Comparison of ENCODE assay signal across 9 cellular contexts in the genomic region with DNA sequence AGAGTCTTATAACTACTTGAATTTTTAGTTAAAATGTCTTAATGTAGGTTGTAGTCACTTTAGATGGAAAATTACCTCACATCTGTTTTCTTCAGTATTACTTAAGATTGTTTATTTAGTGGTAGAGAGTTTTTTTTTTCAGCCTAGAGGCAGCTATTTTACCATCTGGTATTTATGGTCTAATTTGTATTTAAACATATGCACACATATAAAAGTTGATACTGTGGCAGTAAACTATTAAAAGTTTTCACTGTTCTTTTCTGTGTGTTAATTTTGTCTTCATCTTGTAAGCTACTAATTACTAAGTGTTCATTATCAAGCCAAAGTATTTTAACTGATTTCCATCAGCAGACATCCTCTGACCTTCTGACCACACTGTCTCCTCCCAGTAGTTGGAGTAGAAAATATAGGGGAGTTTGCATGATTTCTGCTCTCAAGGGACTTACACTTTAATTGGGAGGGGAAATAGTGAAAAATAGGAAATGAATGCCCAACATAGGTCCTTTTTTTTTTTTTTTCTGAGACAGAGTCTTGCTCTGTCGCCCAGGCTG. TPM values are rescaled to one million over a fixed set of nuclear protein-coding genes. Genes with fewer than 3 reads are reported as not detected.
A peak's percentile ranks its signal among the peaks of the same experiment; 100 is the strongest.
DNase-seq lines count a peak whose midpoint lies in the region; ATAC-seq and TF ChIP-seq lines count a peak whose summit lies in the region.
"Had no signal": no experiment of that assay in that cellular context is flagged by ENCODE, and none has a peak within 500 bp of the region (broad histone marks: within the 10 kb centered on the region; RNA-seq: fewer than 3 reads in every experiment).

No MANE protein-coding gene starts in this region.

- no peaks in the 10 kb centered on the region for H3K9me3 Mint-ChIP-seq in T-helper 2 cell treated with Interferon-gamma antibody and Interleukin-4, amounts not matched to agents 5 μg/mL and 100 μg/mL, for 36 hours
- H3K9me3 Mint-ChIP-seq in IgD-negative memory B cell, result no peaks in the 10 kb centered on the region
- H3K9me3 Mint-ChIP-seq in activated naive CD8-positive, alpha-beta T cell treated with anti-CD3 and anti-CD28 coated beads, Interleukin-2, amount 10 ng/mL, durations not matched to agents 7 days and 5 days, result no peaks in the 10 kb centered on the region
- no peaks in the 10 kb centered on the region for H3K9me3 Mint-ChIP-seq in osteocyte (ENCODE audit: unreplicated experiment)

- H3K36me3 Mint-ChIP-seq in T-helper 2 cell treated with Interferon-gamma antibody and Interleukin-4, amounts not matched to agents 5 μg/mL and 100 μg/mL, for 36 hours (ENCODE audit: low read depth), result peaks cover 36% of the 10 kb centered on the region
- H3K36me3 Mint-ChIP-seq in IgD-negative memory B cell, result peaks cover 2% of the 10 kb centered on the region
- H3K36me3 Mint-ChIP-seq in activated naive CD8-positive, alpha-beta T cell treated with anti-CD3 and anti-CD28 coated beads, Interleukin-2, amount 10 ng/mL, durations not matched to agents 7 days and 5 days, result peaks cover 20% of the 10 kb centered on the region
- H3K36me3 Mint-ChIP-seq in osteocyte (ENCODE audit: unreplicated experiment), result peaks cover 20% of the 10 kb centered on the region

- ATAC-seq in activated naive CD8-positive, alpha-beta T cell treated with anti-CD3 and anti-CD28 coated beads, Interleukin-2, amount 10 ng/mL, durations not matched to agents 7 days and 5 days (ENCODE audit: low read depth), result no peak

- no peak for TF ChIP-seq CTCF in osteocyte (IDR thresholded peaks at IDR 0.05)

- H3K4me1 Mint-ChIP-seq in T-helper 2 cell treated with Interferon-gamma antibody and Interleukin-4, amounts not matched to agents 5 μg/mL and 100 μg/mL, for 36 hours (ENCODE audit: low read depth), result peaks cover 68% of the 10 kb centered on the region
- H3K4me1 Mint-ChIP-seq in IgD-negative memory B cell, result peaks cover 47 to 67% (median 61%) of the 10 kb centered on the region in 3 donors
- H3K4me1 Mint-ChIP-seq in activated naive CD8-positive, alpha-beta T cell treated with anti-CD3 and anti-CD28 coated beads, Interleukin-2, amount 10 ng/mL, durations not matched to agents 7 days and 5 days, result peaks cover 55% of the 10 kb centered on the region
- peaks cover 59% of the 10 kb centered on the region for H3K4me1 Mint-ChIP-seq in osteocyte (ENCODE audit: unreplicated experiment)

- peak overlapping the region; percentile 79 for H3K4me3 Mint-ChIP-seq in T-helper 2 cell treated with Interferon-gamma antibody and Interleukin-4, amounts not matched to agents 5 μg/mL and 100 μg/mL, for 36 hours
- H3K4me3 Mint-ChIP-seq in IgD-negative memory B cell (peak overlapping the region; percentile 69 to 93 (median 82)), osteocyte (ENCODE audit: unreplicated experiment) (peak overlapping the region; percentile 20)
- peak overlapping the region; percentile 79 for H3K4me3 Mint-ChIP-seq in activated naive CD8-positive, alpha-beta T cell treated with anti-CD3 and anti-CD28 coated beads, Interleukin-2, amount 10 ng/mL, durations not matched to agents 7 days and 5 days

- POLR2A ChIA-PET in activated naive CD8-positive, alpha-beta T cell treated with anti-CD3 and anti-CD28 coated beads, Interleukin-2, amount 10 ng/mL, durations not matched to agents 7 days and 5 days (lab: Charles Lee), result interaction anchor here (1.1 to 2.9 kb wide), 3 partner anchors 15 to 22 kb away, joined by 8 to 12 read pairs (median 11); no protein-coding TSS in a partner anchor

- H3K27me3 Mint-ChIP-seq in T-helper 2 cell treated with Interferon-gamma antibody and Interleukin-4, amounts not matched to agents 5 μg/mL and 100 μg/mL, for 36 hours (ENCODE audit: low read depth), result no peaks in the 10 kb centered on the region
- no peaks in the 10 kb centered on the region for H3K27me3 Mint-ChIP-seq in IgD-negative memory B cell
- H3K27me3 Mint-ChIP-seq in activated naive CD8-positive, alpha-beta T cell treated with anti-CD3 and anti-CD28 coated beads, Interleukin-2, amount 10 ng/mL, durations not matched to agents 7 days and 5 days, result no peaks in the 10 kb centered on the region
- no peaks in the 10 kb centered on the region for H3K27me3 Mint-ChIP-seq in osteocyte (ENCODE audit: unreplicated experiment)

- peak overlapping the region; percentile 85 for H3K27ac Mint-ChIP-seq in T-helper 2 cell treated with Interferon-gamma antibody and Interleukin-4, amounts not matched to agents 5 μg/mL and 100 μg/mL, for 36 hours
- H3K27ac Mint-ChIP-seq in IgD-negative memory B cell (peak overlapping the region; percentile 88 to 96 (median 95)), osteocyte (ENCODE audit: unreplicated experiment) (peak overlapping the region; percentile 63)
- H3K27ac Mint-ChIP-seq in activated naive CD8-positive, alpha-beta T cell treated with anti-CD3 and anti-CD28 coated beads, Interleukin-2, amount 10 ng/mL, durations not matched to agents 7 days and 5 days, result peak overlapping the region; percentile 92

- no peak for DNase-seq in T-helper 2 cell treated with Interferon-gamma antibody and Interleukin-4, amounts not matched to agents 5 μg/mL and 100 μg/mL, for 36 hours (ENCODE audit: low spot score)
- DNase-seq in T-helper 2 cell (no peak), osteocyte (ENCODE audit: extremely low spot score, unreplicated experiment) (no peak), NCI-H2227 (lab: John Stamatoyannopoulos, UW; ENCODE audit: unreplicated experiment) (no peak), NCI-H446 (lab: John Stamatoyannopoulos, UW) (no peak), amygdala (lab: John Stamatoyannopoulos, UW) (no peak)
- DNase-seq in activated naive CD8-positive, alpha-beta T cell treated with anti-CD3 and anti-CD28 coated beads, Interleukin-2, amount 10 ng/mL, durations not matched to agents 7 days and 5 days, result no peak
- DNase-seq: NCI-H1694 treated with DMSO at 0.1 percent for 48 hours had no signal

RNA-seq across cellular contexts. Expression of a gene that starts 4.3 kb away (rescaled TPM):
- polyA plus RNA-seq in IgD-negative memory B cell, result 89.4 TPM
- 10 to 100 TPM; 25.3 to 26.7 TPM for total RNA-seq in activated naive CD8-positive, alpha-beta T cell treated with anti-CD3 and anti-CD28 coated beads, Interleukin-2, amount 10 ng/mL, durations not matched to agents 7 days and 5 days
- total RNA-seq in osteocyte, result 23.0 and 24.4 TPM in 2 replicates

Comparison
In these comparisons a context has a peak if more than half of its experiments do, and no peak if none do; other contexts are left out.
1. H3K4me3 Mint-ChIP-seq: peak in every context shown above with its lines; median percentile 82 in IgD-negative memory B cell; 79 in T-helper 2 cell treated with Interferon-gamma antibody and Interleukin-4, amounts not matched to agents 5 μg/mL and 100 μg/mL, for 36 hours; 79 in activated naive CD8-positive, alpha-beta T cell treated with anti-CD3 and anti-CD28 coated beads, Interleukin-2, amount 10 ng/mL, durations not matched to agents 7 days and 5 days; 20 in osteocyte.